In the genomic region with DNA sequence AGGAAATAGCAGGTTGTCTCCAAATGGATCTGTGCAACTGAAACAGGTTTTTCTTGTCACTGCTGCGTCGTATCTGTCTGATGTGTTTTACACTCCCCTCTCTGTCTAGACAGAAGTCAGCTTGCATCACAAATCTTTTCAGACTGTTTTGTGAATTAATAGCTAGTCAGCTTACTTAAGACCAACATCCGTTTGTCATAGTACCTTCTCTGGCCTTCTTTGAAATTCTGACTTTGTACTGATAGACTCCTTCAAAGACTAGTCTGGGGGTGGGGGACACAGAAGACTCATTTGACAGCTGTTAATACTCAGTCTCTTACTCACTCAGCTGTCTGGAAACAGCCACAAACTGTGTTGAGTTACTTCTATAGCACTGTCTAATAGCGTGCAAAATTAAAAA, we compare ENCODE assay signal across 15 cellular contexts.
DNase-seq lines count a peak whose midpoint lies in the region; ATAC-seq and TF ChIP-seq lines count a peak whose summit lies in the region.
"Had no signal": no experiment of that assay in that cellular context is flagged by ENCODE, and none has a peak within 500 bp of the region (broad histone marks: within the 10 kb centered on the region; RNA-seq: fewer than 3 reads in every experiment).

No MANE protein-coding gene starts in this region.

- H3K36me3 Mint-ChIP-seq in progenitor cell of endocrine pancreas (ENCODE audit: insufficient read depth): peaks cover 3% of the 10 kb centered on the region
- no peaks in the 10 kb centered on the region for H3K36me3 Mint-ChIP-seq in activated CD4-positive, alpha-beta T cell treated with anti-CD3 and anti-CD28 coated beads, Interleukin-2, amount 10 ng/mL, durations not matched to agents 7 days and 5 days (ENCODE audit: low read depth)
- no peaks in the 10 kb centered on the region for H3K36me3 Mint-ChIP-seq in CD4-positive, alpha-beta T cell (ENCODE audit: low read depth)

- ATAC-seq in right cardiac atrium (peak; percentile 28 to 58), GM21717 (IDR thresholded peaks at IDR 0.05; ENCODE audit: unreplicated experiment) (no peak)
- ATAC-seq in CD4-positive, alpha-beta T cell (ENCODE audit: poor library complexity): no peak
- ATAC-seq: left lobe of liver had no signal

- DNase-seq in GM03348 (ENCODE audit: low spot score) (peak; percentile 47), astrocyte of the spinal cord (ENCODE audit: low read depth, low spot score) (peak; percentile 79), right cardiac atrium (no peak), progenitor cell of endocrine pancreas (ENCODE audit: low spot score, unreplicated experiment) (no peak), NCI-H2107 treated with DMSO at 0.1 percent for 48 hours (lab: John Stamatoyannopoulos, UW; ENCODE audit: unreplicated experiment) (no peak)
- no peak for DNase-seq in activated CD4-positive, alpha-beta T cell treated with anti-CD3 and anti-CD28 coated beads, Interleukin-2, amount 10 ng/mL, durations not matched to agents 7 days and 5 days
- no peak for DNase-seq in CD4-positive, alpha-beta T cell
- DNase-seq: activated CD4-positive, CD25-positive, alpha-beta regulatory T cell treated with anti-CD3 and anti-CD28 coated beads, Interleukin-2, amount 50 U/mL, for 72 hours; activated T-cell treated with anti-CD3 and anti-CD28 coated beads, Interleukin-2, amount 50 U/mL, for 1 hour; amygdala; DMS 273 treated with DMSO at 0.1 percent for 48 hours had no signal

- no peaks in the 10 kb centered on the region for H3K27me3 ChIP-seq in right cardiac atrium (ENCODE audit: control insufficient read depth, insufficient read depth)
- no peaks in the 10 kb centered on the region for H3K27me3 ChIP-seq in CD4-positive, alpha-beta T cell (ENCODE audit: control insufficient read depth, insufficient read depth, low read length)
- H3K27me3 ChIP-seq: tibial nerve had no signal

- 71% methylated on average over 4 of the region's 4 CpGs for WGBS in right cardiac atrium

- H3K4me1 Mint-ChIP-seq in progenitor cell of endocrine pancreas (ENCODE audit: low read depth): peaks cover 5% of the 10 kb centered on the region
- H3K4me1 Mint-ChIP-seq in activated CD4-positive, alpha-beta T cell treated with anti-CD3 and anti-CD28 coated beads, Interleukin-2, amount 10 ng/mL, durations not matched to agents 7 days and 5 days: no peaks in the 10 kb centered on the region
- no peaks in the 10 kb centered on the region for H3K4me1 Mint-ChIP-seq in CD4-positive, alpha-beta T cell (ENCODE audit: low read depth)

- peak overlapping the region; percentile 2 for H3K27ac Mint-ChIP-seq in progenitor cell of endocrine pancreas
- H3K27ac Mint-ChIP-seq in activated CD4-positive, alpha-beta T cell treated with anti-CD3 and anti-CD28 coated beads, Interleukin-2, amount 10 ng/mL, durations not matched to agents 7 days and 5 days: no peak overlapping the region
- H3K27ac Mint-ChIP-seq in CD4-positive, alpha-beta T cell: no peak overlapping the region

- no peaks in the 10 kb centered on the region for H3K9me3 ChIP-seq in right cardiac atrium (ENCODE audit: control insufficient read depth, low read length)
- no peaks in the 10 kb centered on the region for H3K9me3 ChIP-seq in CD4-positive, alpha-beta T cell (ENCODE audit: control insufficient read depth, low read length)
- H3K9me3 ChIP-seq: tibial nerve had no signal

- H3K4me1 ChIP-seq in right cardiac atrium (ENCODE audit: control insufficient read depth, insufficient read depth, low read length): no peaks in the 10 kb centered on the region

- H3K27me3 Mint-ChIP-seq in progenitor cell of endocrine pancreas: no peaks in the 10 kb centered on the region
- peaks cover 8% of the 10 kb centered on the region for H3K27me3 Mint-ChIP-seq in activated CD4-positive, alpha-beta T cell treated with anti-CD3 and anti-CD28 coated beads, Interleukin-2, amount 10 ng/mL, durations not matched to agents 7 days and 5 days
- H3K27me3 Mint-ChIP-seq in CD4-positive, alpha-beta T cell: peaks cover 12% of the 10 kb centered on the region

- H3K4me3 ChIP-seq in astrocyte of the spinal cord (ENCODE audit: low read depth, low read length): no peak overlapping the region
- no peak overlapping the region for H3K4me3 ChIP-seq in right cardiac atrium (ENCODE audit: low read length)
- H3K4me3 ChIP-seq: tibial nerve had no signal

- CTCF ChIA-PET in activated CD4-positive, alpha-beta T cell treated with anti-CD3 and anti-CD28 coated beads, Interleukin-2, amount 10 ng/mL, durations not matched to agents 7 days and 5 days (lab: Charles Lee): interaction anchor here (0.6 kb wide), 1 partner anchor 152 kb away, joined by 3 read pairs; no protein-coding TSS in a partner anchor
- CTCF ChIA-PET in CD4-positive, alpha-beta T cell (lab: Charles Lee): no interaction called here

- H3K9me3 Mint-ChIP-seq in progenitor cell of endocrine pancreas (ENCODE audit: low read depth): no peaks in the 10 kb centered on the region
- H3K9me3 Mint-ChIP-seq in activated CD4-positive, alpha-beta T cell treated with anti-CD3 and anti-CD28 coated beads, Interleukin-2, amount 10 ng/mL, durations not matched to agents 7 days and 5 days: no peaks in the 10 kb centered on the region
- H3K9me3 Mint-ChIP-seq in CD4-positive, alpha-beta T cell: no peaks in the 10 kb centered on the region
- H3K9me3 Mint-ChIP-seq: neural crest cell had no signal

- intact Hi-C loops in right cardiac atrium (cut with DNase I): no loop called here
- intact Hi-C loops in CD4-positive, alpha-beta T cell (cut with DNase I, micrococcal nuclease): no loop called here

- POLR2A ChIA-PET in activated CD4-positive, alpha-beta T cell treated with anti-CD3 and anti-CD28 coated beads, Interleukin-2, amount 10 ng/mL, durations not matched to agents 7 days and 5 days (lab: Charles Lee): no interaction called here
- POLR2A ChIA-PET in CD4-positive, alpha-beta T cell (lab: Charles Lee): no interaction called here

- TF ChIP-seq CTCF in astrocyte of the spinal cord (IDR thresholded peaks at IDR 0.05; ENCODE audit: low read depth, low read length): no peak
- TF ChIP-seq CTCF in progenitor cell of endocrine pancreas (IDR thresholded peaks at IDR 0.05; ENCODE audit: unreplicated experiment): no peak
- TF ChIP-seq CTCF in CD4-positive, alpha-beta T cell (IDR thresholded peaks at IDR 0.05): no peak

- no peak overlapping the region for H3K4me3 Mint-ChIP-seq in progenitor cell of endocrine pancreas (ENCODE audit: low read depth)
- no peak overlapping the region for H3K4me3 Mint-ChIP-seq in activated CD4-positive, alpha-beta T cell treated with anti-CD3 and anti-CD28 coated beads, Interleukin-2, amount 10 ng/mL, durations not matched to agents 7 days and 5 days
- no peak overlapping the region for H3K4me3 Mint-ChIP-seq in CD4-positive, alpha-beta T cell
- H3K4me3 Mint-ChIP-seq: neural crest cell had no signal

- in situ Hi-C loops in astrocyte of the spinal cord (cut with HindIII; ENCODE audit: low sequenced_read_pairs): no loop called here

- H3K27ac ChIP-seq in right cardiac atrium (ENCODE audit: low read length): no peak overlapping the region
- no peak overlapping the region for H3K27ac ChIP-seq in CD4-positive, alpha-beta T cell (ENCODE audit: low read depth, low read length)
- H3K27ac ChIP-seq: tibial nerve had no signal

Comparison
In these comparisons a context has a peak if more than half of its experiments do, and no peak if none do; other contexts are left out.
1. DNase-seq: peak in GM03348 (single experiment) and astrocyte of the spinal cord (single experiment); none in right cardiac atrium (0 of 3), progenitor cell of endocrine pancreas (single experiment), activated CD4-positive, alpha-beta T cell treated with anti-CD3 and anti-CD28 coated beads, Interleukin-2, amount 10 ng/mL, durations not matched to agents 7 days and 5 days (single experiment), CD4-positive, alpha-beta T cell (0 of 10) and NCI-H2107 treated with DMSO at 0.1 percent for 48 hours (single experiment).
2. ATAC-seq: peak in right cardiac atrium (2 of 2); none in GM21717 (single experiment) and CD4-positive, alpha-beta T cell (single experiment).